Comparison of ENCODE assay signal across 8 cellular contexts in the genomic region with DNA sequence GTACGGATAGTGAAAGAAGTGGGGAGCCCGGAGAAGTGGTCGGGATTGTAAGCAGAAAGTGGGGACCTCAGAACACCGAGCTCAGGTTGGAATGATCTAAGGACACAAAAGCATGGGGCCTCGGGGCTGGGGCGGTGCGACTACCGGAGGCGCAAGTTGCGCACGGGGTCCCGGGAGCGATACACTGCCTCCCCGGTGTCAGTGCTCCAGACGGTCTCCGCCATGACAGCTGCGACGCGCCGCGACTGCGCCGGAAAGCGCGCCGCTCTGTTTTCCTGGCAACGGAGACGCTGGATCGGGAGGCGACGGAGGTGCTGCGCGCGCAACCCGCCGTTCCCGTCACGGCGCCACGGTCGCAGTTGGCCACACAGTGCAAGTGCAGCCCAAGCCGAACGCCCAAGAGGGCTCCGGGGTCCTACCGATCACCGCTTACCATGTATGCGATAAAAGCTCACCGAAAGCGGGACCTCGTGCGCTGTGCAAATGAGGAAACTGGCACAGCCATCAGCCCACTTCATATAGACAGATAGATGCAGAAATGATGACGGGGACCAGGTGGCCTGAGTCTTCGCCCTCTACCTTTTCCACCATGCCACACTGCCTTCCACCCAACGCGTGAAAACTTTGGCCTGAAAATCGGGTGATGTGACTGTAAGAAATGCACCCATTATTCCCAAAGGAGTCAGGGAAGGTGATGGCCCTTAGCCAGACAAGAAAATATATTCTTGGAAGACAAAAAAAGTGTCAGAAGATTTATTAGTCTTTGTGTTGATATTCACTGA. TPM values are rescaled to one million over a fixed set of nuclear protein-coding genes. Genes with fewer than 3 reads are reported as not detected.
DNase-seq lines count a peak whose midpoint lies in the region; ATAC-seq lines count a peak whose summit lies in the region.

A gene (minus strand): TSS at position 249 of the 782 bp plus-strand sequence. CDS start 25 bp downstream, at position 224.

- ATAC-seq in GM21381 (IDR thresholded peaks at IDR 0.05; ENCODE audit: unreplicated experiment), result peak; percentile 97

- peak within 1 kb of the TSS; percentile 68 for H3K9ac ChIP-seq in endocrine pancreas (ENCODE audit: control insufficient read depth, insufficient read depth, low read length)

- DNase-seq in D341Med (ENCODE audit: low spot score) (peak; percentile 100), HUDEP-2 (lab: John Stamatoyannopoulos, UW; ENCODE audit: unreplicated experiment in 76 of 76) (peak in 75 of 76 experiments; percentile 37 to 97 (median 92)), NOMO-1 treated with DMSO at 0.1 percent for 48 hours (lab: John Stamatoyannopoulos, UW; ENCODE audit: unreplicated experiment) (peak; percentile 94), mesenteric fat pad (ENCODE audit: low spot score) (peak; percentile 98)
- peak; percentile 90 to 94 (median 91) for DNase-seq in activated CD8-positive, alpha-beta memory T cell treated with anti-CD3 and anti-CD28 coated beads for 48 hours (ENCODE audit: low read depth in 2 of 3, low spot score in 2 of 3)
- DNase-seq in stimulated activated CD8-positive, alpha-beta memory T cell treated with anti-CD3 and anti-CD28 coated beads, Interleukin-15, amount 100 ng/mL, for 1 hour (ENCODE audit: low read depth), result peak; percentile 84

- H3K27me3 ChIP-seq in endocrine pancreas (ENCODE audit: control insufficient read depth, insufficient read depth, low read length), result no peaks in the 10 kb centered on the region

- no peaks in the 10 kb centered on the region for H3K9me3 ChIP-seq in endocrine pancreas (ENCODE audit: control insufficient read depth, low read length)

- H3K4me3 ChIP-seq in endocrine pancreas (ENCODE audit: control insufficient read depth, insufficient read depth, low read length), result peak within 1 kb of the TSS; percentile 83

- no peaks in the 10 kb centered on the region for H3K4me1 ChIP-seq in endocrine pancreas (ENCODE audit: control insufficient read depth, insufficient read depth, low read length)

- no peaks in the 10 kb centered on the region for H3K36me3 ChIP-seq in endocrine pancreas (ENCODE audit: control insufficient read depth, insufficient read depth, low read length)

RNA-seq across cellular contexts. Expression of the gene that starts here (rescaled TPM):
- 9.6 TPM for total RNA-seq in mesenteric fat pad

Comparison
In these comparisons a context has a peak if more than half of its experiments do, and no peak if none do; other contexts are left out.
1. Peak in every context shown above with its lines: DNase-seq, ATAC-seq and H3K4me3 ChIP-seq.